ENCODE assay signal across 8 cellular contexts in the genomic region with DNA sequence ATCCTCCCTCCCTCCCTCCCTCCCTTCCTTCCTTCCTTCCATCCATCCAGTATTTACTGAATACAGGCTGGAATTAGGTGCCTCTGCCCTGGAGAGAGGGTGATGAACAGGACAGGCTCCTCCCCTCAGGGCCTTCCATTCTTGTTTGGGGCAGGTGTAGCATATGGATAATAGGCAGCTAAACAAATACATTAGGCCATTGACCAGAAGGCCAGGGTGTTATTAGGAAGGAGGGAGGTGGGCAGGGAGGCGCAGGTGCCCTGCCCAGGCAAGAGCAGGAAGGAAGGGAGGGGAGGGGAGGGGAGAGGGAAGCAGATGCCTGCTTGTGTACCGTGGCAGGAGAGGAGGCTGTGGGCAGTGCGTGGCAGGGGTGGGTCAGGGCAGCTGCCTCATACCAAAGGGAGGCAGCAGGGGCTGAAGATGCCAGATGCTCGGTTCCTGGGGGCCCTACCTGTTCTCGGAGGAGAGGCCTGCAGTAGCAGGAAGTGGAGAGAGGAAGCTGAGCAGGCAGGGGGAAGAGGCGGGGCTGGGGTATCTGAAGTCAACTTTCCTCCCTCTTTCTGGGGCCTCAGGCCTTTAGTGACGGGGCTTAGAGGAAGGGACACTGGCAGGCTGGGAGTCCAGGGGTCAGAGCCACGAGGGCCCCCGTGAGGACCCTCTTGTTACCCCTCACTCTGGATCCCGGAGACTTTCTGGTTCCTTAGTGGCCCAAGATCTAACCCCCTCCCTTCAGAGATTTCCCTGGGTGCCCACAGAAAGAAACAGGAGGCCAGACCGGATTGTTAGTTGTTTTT. TPM values are rescaled to one million over a fixed set of nuclear protein-coding genes. Genes with fewer than 3 reads are reported as not detected.
DNase-seq lines count a peak whose midpoint lies in the region; ATAC-seq and TF ChIP-seq lines count a peak whose summit lies in the region.

Gene RINL (minus strand): TSS at position 495 of the 794 bp plus-strand sequence. CDS start 1,533 bp downstream, outside the sequence.

- intact Hi-C loops in body of pancreas (cut with DNase I) = no loop called here
- intact Hi-C loops in stomach (cut with DNase I; ENCODE audit: low total_unique reads) = no loop called here

- WGBS in body of pancreas, 2 donors = 45 to 72% methylated on average over 11 of the region's 11 CpGs
- WGBS in stomach, 5 donors = 15 to 36% (median 23%) methylated on average over 11 of the region's 11 CpGs

- ATAC-seq in body of pancreas = peak; percentile 39
- ATAC-seq in GM21360 (IDR thresholded peaks at IDR 0.05; ENCODE audit: unreplicated experiment) = no peak

- peak within 1 kb of the TSS in 2 of 4 donors; percentile 44 to 57 for H3K27ac ChIP-seq in body of pancreas
- H3K27ac ChIP-seq in stomach = peak within 1 kb of the TSS; percentile 73 to 84 (median 81)

- H3K4me3 ChIP-seq in body of pancreas = no peak within 1 kb of the TSS
- peak within 1 kb of the TSS; percentile 5 to 28 (median 22) for H3K4me3 ChIP-seq in stomach
- H3K4me3 ChIP-seq in MG63 = no peak within 1 kb of the TSS

- H3K9me3 ChIP-seq in body of pancreas = no peaks in the 10 kb centered on the region
- no peaks in the 10 kb centered on the region for H3K9me3 ChIP-seq in stomach
- no peaks in the 10 kb centered on the region for H3K9me3 ChIP-seq in MG63

- TF ChIP-seq POLR2A in GM18526 (IDR thresholded peaks at IDR 0.05; ENCODE audit: extremely low read depth, insufficient read length) = peak; percentile 75
- TF ChIP-seq POLR2A in body of pancreas (IDR thresholded peaks at IDR 0.05) = peak in 1 of 3 donors; percentile 9
- no peak for TF ChIP-seq POLR2A in stomach (IDR thresholded peaks at IDR 0.05)

- H3K4me1 ChIP-seq in body of pancreas = no peaks in the 10 kb centered on the region
- H3K4me1 ChIP-seq in stomach = peaks cover 4 to 21% (median 13%) of the 10 kb centered on the region in 4 donors

- peak; percentile 92 for DNase-seq in NCI-H1105 treated with DMSO at 0.1 percent for 48 hours (lab: John Stamatoyannopoulos, UW)
- DNase-seq in T-helper 2 cell treated with Interferon-gamma antibody and Interleukin-4, amounts not matched to agents 5 μg/mL and 100 μg/mL, for 36 hours (ENCODE audit: low spot score) = peak; percentile 58
- peak in 2 of 4 donors; percentile 36 to 38 for DNase-seq in body of pancreas
- no peak for DNase-seq in mucosa of gallbladder (ENCODE audit: low spot score)
- DNase-seq in stomach = peak; percentile 46
- DNase-seq in MG63 = no peak

- H3K27me3 ChIP-seq in body of pancreas (no peaks in the 10 kb centered on the region), stomach (no peaks in the 10 kb centered on the region), MG63 (no peaks in the 10 kb centered on the region)

- peak within 1 kb of the TSS; percentile 94 for H3K4me3 Mint-ChIP-seq in T-helper 2 cell treated with Interferon-gamma antibody and Interleukin-4, amounts not matched to agents 5 μg/mL and 100 μg/mL, for 36 hours

- peak within 1 kb of the TSS; percentile 96 for H3K27ac Mint-ChIP-seq in T-helper 2 cell treated with Interferon-gamma antibody and Interleukin-4, amounts not matched to agents 5 μg/mL and 100 μg/mL, for 36 hours

- TF ChIP-seq CTCF in body of pancreas (IDR thresholded peaks at IDR 0.05) = no peak
- TF ChIP-seq CTCF in stomach (IDR thresholded peaks at IDR 0.05) = no peak

- no peak for TF ChIP-seq EP300 in stomach (IDR thresholded peaks at IDR 0.05)

- peaks cover 27% of the 10 kb centered on the region for H3K4me1 Mint-ChIP-seq in T-helper 2 cell treated with Interferon-gamma antibody and Interleukin-4, amounts not matched to agents 5 μg/mL and 100 μg/mL, for 36 hours (ENCODE audit: low read depth)

- H3K27me3 Mint-ChIP-seq in T-helper 2 cell treated with Interferon-gamma antibody and Interleukin-4, amounts not matched to agents 5 μg/mL and 100 μg/mL, for 36 hours (ENCODE audit: low read depth) = no peaks in the 10 kb centered on the region

- no peaks in the 10 kb centered on the region for H3K9me3 Mint-ChIP-seq in T-helper 2 cell treated with Interferon-gamma antibody and Interleukin-4, amounts not matched to agents 5 μg/mL and 100 μg/mL, for 36 hours

- H3K36me3 Mint-ChIP-seq in T-helper 2 cell treated with Interferon-gamma antibody and Interleukin-4, amounts not matched to agents 5 μg/mL and 100 μg/mL, for 36 hours (ENCODE audit: low read depth) = peaks cover 22% of the 10 kb centered on the region

- H3K36me3 ChIP-seq in body of pancreas (replicated peaks in 1 of 2; ENCODE audit: insufficient read depth in 1 of 2, low read depth in 2 of 2) (peaks cover 2 to 8% of the 10 kb centered on the region in 2 donors), stomach (peaks cover 10 to 44% (median 41%) of the 10 kb centered on the region in 4 donors), MG63 (no peaks in the 10 kb centered on the region)

RNA-seq across cellular contexts. Expression of gene RINL, which starts in this region (rescaled TPM):
- total RNA-seq in body of pancreas (10 to 100 TPM in 1 of 2 donors, 1 to 10 TPM in 1; 6.9 to 13.7 TPM), mucosa of gallbladder (11.9 TPM), stomach (1 to 10 TPM in 4 of 5 donors, not detected in 1; 1.8 to 9.2 (median 3.4) TPM)
- polyA plus RNA-seq in stomach = 10 to 100 TPM in 1 of 3 donors, 1 to 10 TPM in 2; 6.9 to 10.0 (median 9.3) TPM
- 6.9 and 8.2 TPM in 2 replicates for total RNA-seq in MG63 (2014; rRNA removed; shearing (Covaris generic); ENCODE audit: low replicate concordance)

Comparison
In these comparisons a context has a peak if more than half of its experiments do, and no peak if none do; other contexts are left out.
1. DNase-seq: peak in NCI-H1105 treated with DMSO at 0.1 percent for 48 hours (single experiment), T-helper 2 cell treated with Interferon-gamma antibody and Interleukin-4, amounts not matched to agents 5 μg/mL and 100 μg/mL, for 36 hours (single experiment) and stomach (single experiment); none in mucosa of gallbladder (single experiment) and MG63 (single experiment).
2. H3K4me3 ChIP-seq: peak in stomach (4 of 4); none in body of pancreas (0 of 2) and MG63 (single experiment).